Comparison of ENCODE assay signal across 8 cellular contexts in the genomic region with DNA sequence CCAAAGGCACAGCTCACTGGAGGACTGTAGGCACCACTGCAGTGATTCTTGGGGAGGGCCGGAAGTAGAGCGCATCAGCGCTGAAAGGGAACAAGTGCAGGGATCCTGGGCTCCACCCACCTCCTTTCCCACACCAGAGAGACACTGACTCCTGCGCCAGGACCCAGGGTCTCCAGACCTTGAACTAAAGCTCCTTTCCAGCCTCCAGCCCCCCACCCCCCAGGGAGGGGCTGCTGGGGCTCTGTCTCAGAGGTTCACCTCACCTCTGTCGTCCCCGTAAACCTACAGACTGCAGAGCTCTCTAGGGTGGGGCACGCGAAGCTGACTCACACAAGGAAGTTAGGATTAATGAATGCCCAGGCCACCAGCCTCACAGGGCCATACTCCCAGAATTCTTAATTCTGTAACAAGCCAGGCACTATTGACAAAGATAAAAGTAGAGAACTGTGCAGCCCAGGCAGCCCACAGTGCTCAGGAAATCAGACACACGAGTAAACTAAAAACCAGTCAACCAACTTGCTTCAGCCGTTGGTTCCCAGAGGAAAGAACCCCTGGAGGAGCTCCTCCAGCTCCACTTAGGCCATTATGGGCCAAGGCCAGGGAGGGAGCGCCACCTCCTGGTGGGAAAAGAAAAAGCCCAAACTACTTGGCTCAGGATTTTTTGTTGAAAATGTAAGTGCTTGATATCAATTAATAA. TPM values are rescaled to one million over a fixed set of nuclear protein-coding genes. Genes with fewer than 3 reads are reported as not detected.
DNase-seq lines count a peak whose midpoint lies in the region; ATAC-seq and TF ChIP-seq lines count a peak whose summit lies in the region.

No MANE protein-coding gene starts in this region.

- H3K4me1 Mint-ChIP-seq in WTC11: peaks cover 12% of the 10 kb centered on the region

- H3K27me3 ChIP-seq in kidney epithelial cell (ENCODE audit: control insufficient read depth, insufficient read depth, low read length): no peaks in the 10 kb centered on the region

- POLR2A ChIA-PET in WTC11 (lab: Charles Lee): interaction anchor here (0.6 to 0.8 kb wide), 2 partner anchors 13 to 297 kb away, joined by 4 to 5 read pairs; no protein-coding TSS in a partner anchor

- no peaks in the 10 kb centered on the region for H3K36me3 Mint-ChIP-seq in WTC11

- peak; percentile 4 to 31 (median 16) for DNase-seq in activated CD4-positive, CD25-positive, alpha-beta regulatory T cell (lab: John Stamatoyannopoulos, UW)
- DNase-seq in NCI-H2081 treated with DMSO at 0.1 percent for 48 hours (lab: John Stamatoyannopoulos, UW) (peak; percentile 0), WTC11 (ENCODE audit: low spot score) (peak; percentile 79), kidney epithelial cell (ENCODE audit: low read depth) (peak; percentile 39)
- peak; percentile 30 for DNase-seq in central memory CD4-positive, alpha-beta T cell
- DNase-seq in stimulated activated CD4-positive, alpha-beta T cell treated with anti-CD3 and anti-CD28 coated beads, Interleukin-2, amount 100 ng/mL, for 48 hours: peak; percentile 62 to 66

- TF ChIP-seq CTCF in WTC11 (IDR thresholded peaks at IDR 0.05): peak; percentile 86
- TF ChIP-seq CTCF in kidney epithelial cell (IDR thresholded peaks at IDR 0.05; ENCODE audit: insufficient read depth, low read length, poor library complexity, severe bottlenecking): peak; percentile 91

- H3K36me3 ChIP-seq in kidney epithelial cell (ENCODE audit: control insufficient read depth, insufficient read depth, low read length): no peaks in the 10 kb centered on the region

- CTCF ChIA-PET in WTC11 (lab: Charles Lee): interaction anchor here (0.6 to 5.2 kb wide), 68 partner anchors 9 to 398 kb away, joined by 3 to 51 read pairs (median 4); a partner anchor contains a TSS

- no peaks in the 10 kb centered on the region for H3K9me3 Mint-ChIP-seq in WTC11

- peak overlapping the region; percentile 57 for H3K27ac Mint-ChIP-seq in WTC11

- no peaks in the 10 kb centered on the region for H3K27me3 Mint-ChIP-seq in WTC11 (ENCODE audit: low read depth)

- H3K4me3 ChIP-seq in kidney epithelial cell (ENCODE audit: low read depth, low read length): no peak overlapping the region

- H3K4me3 Mint-ChIP-seq in WTC11: no peak overlapping the region

- no peak for ATAC-seq in activated CD4-positive, CD25-positive, alpha-beta regulatory T cell treated with anti-CD3 and anti-CD28 coated beads, Interleukin-2, amount 50 U/mL, for 24 hours
- ATAC-seq in WTC11 (peak; percentile 75), GM19397 (IDR thresholded peaks at IDR 0.05; ENCODE audit: unreplicated experiment) (no peak)

TF ChIP-seq in WTC11, 78 proteins besides CTCF, POLR2A, EP300 and RAD21:
- TF ChIP-seq, protein P1, sequence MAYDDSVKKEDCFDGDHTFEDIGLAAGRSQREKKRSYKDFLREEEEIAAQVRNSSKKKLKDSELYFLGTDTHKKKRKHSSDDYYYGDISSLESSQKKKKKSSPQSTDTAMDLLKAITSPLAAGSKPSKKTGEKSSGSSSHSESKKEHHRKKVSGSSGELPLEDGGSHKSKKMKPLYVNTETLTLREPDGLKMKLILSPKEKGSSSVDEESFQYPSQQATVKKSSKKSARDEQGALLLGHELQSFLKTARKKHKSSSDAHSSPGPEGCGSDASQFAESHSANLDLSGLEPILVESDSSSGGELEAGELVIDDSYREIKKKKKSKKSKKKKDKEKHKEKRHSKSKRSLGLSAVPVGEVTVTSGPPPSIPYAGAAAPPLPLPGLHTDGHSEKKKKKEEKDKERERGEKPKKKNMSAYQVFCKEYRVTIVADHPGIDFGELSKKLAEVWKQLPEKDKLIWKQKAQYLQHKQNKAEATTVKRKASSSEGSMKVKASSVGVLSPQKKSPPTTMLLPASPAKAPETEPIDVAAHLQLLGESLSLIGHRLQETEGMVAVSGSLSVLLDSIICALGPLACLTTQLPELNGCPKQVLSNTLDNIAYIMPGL (CRISPR knock-in tag; IDR thresholded peaks at IDR 0.05): no peak
- TF ChIP-seq TP53 (CRISPR knock-in tag; IDR thresholded peaks at IDR 0.05) (no peak), NFE2L1 (CRISPR knock-in tag; IDR thresholded peaks at IDR 0.05) (no peak), OVOL2 (CRISPR knock-in tag; IDR thresholded peaks at IDR 0.05; ENCODE audit: borderline replicate concordance) (no peak), ZBTB21 (CRISPR knock-in tag; IDR thresholded peaks at IDR 0.05; ENCODE audit: borderline replicate concordance) (no peak), NR2C2 (CRISPR knock-in tag; IDR thresholded peaks at IDR 0.05) (no peak), ATF1 (CRISPR knock-in tag; IDR thresholded peaks at IDR 0.05) (no peak)
- TF ChIP-seq, protein P2, sequence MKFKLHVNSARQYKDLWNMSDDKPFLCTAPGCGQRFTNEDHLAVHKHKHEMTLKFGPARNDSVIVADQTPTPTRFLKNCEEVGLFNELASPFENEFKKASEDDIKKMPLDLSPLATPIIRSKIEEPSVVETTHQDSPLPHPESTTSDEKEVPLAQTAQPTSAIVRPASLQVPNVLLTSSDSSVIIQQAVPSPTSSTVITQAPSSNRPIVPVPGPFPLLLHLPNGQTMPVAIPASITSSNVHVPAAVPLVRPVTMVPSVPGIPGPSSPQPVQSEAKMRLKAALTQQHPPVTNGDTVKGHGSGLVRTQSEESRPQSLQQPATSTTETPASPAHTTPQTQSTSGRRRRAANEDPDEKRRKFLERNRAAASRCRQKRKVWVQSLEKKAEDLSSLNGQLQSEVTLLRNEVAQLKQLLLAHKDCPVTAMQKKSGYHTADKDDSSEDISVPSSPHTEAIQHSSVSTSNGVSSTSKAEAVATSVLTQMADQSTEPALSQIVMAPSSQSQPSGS (CRISPR knock-in tag; IDR thresholded peaks at IDR 0.05; ENCODE audit: borderline replicate concordance, low read depth): no peak
- TF ChIP-seq, protein P3, sequence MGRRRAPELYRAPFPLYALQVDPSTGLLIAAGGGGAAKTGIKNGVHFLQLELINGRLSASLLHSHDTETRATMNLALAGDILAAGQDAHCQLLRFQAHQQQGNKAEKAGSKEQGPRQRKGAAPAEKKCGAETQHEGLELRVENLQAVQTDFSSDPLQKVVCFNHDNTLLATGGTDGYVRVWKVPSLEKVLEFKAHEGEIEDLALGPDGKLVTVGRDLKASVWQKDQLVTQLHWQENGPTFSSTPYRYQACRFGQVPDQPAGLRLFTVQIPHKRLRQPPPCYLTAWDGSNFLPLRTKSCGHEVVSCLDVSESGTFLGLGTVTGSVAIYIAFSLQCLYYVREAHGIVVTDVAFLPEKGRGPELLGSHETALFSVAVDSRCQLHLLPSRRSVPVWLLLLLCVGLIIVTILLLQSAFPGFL (CRISPR knock-in tag; IDR thresholded peaks at IDR 0.05; ENCODE audit: borderline replicate concordance): no peak
- TF ChIP-seq, protein P4, sequence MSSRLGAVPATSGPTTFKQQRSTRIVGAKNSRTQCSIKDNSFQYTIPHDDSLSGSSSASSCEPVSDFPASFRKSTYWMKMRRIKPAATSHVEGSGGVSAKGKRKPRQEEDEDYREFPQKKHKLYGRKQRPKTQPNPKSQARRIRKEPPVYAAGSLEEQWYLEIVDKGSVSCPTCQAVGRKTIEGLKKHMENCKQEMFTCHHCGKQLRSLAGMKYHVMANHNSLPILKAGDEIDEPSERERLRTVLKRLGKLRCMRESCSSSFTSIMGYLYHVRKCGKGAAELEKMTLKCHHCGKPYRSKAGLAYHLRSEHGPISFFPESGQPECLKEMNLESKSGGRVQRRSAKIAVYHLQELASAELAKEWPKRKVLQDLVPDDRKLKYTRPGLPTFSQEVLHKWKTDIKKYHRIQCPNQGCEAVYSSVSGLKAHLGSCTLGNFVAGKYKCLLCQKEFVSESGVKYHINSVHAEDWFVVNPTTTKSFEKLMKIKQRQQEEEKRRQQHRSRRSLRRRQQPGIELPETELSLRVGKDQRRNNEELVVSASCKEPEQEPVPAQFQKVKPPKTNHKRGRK (CRISPR knock-in tag; IDR thresholded peaks at IDR 0.05; ENCODE audit: borderline replicate concordance): no peak

RNA-seq across cellular contexts. Expression of a gene that starts 45.1 kb away (rescaled TPM):
- total RNA-seq in WTC11 (2021) (135 to 136 TPM (median 136 TPM) in 3 replicates), kidney epithelial cell (55.8 and 68.0 TPM in 2 replicates)

Comparison
In these comparisons a context has a peak if more than half of its experiments do, and no peak if none do; other contexts are left out.
1. DNase-seq: peak in every context shown above with its lines; median percentile 79 in WTC11; 64 in stimulated activated CD4-positive, alpha-beta T cell treated with anti-CD3 and anti-CD28 coated beads, Interleukin-2, amount 100 ng/mL, for 48 hours; 39 in kidney epithelial cell; 30 in central memory CD4-positive, alpha-beta T cell; 16 in activated CD4-positive, CD25-positive, alpha-beta regulatory T cell; 0 in NCI-H2081 treated with DMSO at 0.1 percent for 48 hours.